In the genomic region with DNA sequence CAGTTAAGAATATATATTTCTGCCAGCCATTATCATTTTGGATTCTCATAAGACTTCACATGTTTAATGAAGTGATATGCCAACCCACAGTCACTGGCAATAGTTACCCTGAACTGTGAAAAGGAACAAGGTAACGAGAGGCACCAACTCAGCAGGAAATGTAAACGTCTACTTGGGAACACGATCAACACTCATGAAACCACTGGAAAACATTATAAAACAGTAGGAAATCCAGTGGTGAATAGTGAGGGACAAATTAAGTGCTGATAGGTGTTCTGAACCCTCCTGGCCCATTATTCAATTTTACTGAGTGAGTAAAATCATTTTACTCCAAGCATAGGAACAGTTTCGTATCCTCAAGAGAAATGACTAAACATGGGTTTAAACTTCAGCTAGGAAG, we compare ENCODE assay signal across 9 cellular contexts. TPM values are rescaled to one million over a fixed set of nuclear protein-coding genes. Genes with fewer than 3 reads are reported as not detected.
"Had no signal": no experiment of that assay in that cellular context is flagged by ENCODE, and none has a peak within 500 bp of the region (broad histone marks: within the 10 kb centered on the region; RNA-seq: fewer than 3 reads in every experiment).

No MANE protein-coding gene starts in this region.

- H3K4me2 ChIP-seq: KMS-11 had no signal

- DNase-seq: IMR-90, KBM-7, KG1 had no signal

- H3K27ac ChIP-seq: HL-60, KMS-11 had no signal

- H3K27me3 Mint-ChIP-seq: IgD-negative memory B cell had no signal

- FAIRE-seq: HepG2, HTR-8/SVneo, K562 had no signal

- H3K4me3 ChIP-seq: K562 had no signal

- H3K4me3 Mint-ChIP-seq: IgD-negative memory B cell had no signal

- ATAC-seq: HepG2, K562 had no signal

- H3K27ac Mint-ChIP-seq: IgD-negative memory B cell had no signal

- H3K9me3 Mint-ChIP-seq: IgD-negative memory B cell had no signal

RNA-seq across cellular contexts. Expression of gene CCDC68, which starts 17.1 kb away (rescaled TPM):
- polyA plus RNA-seq: IgD-negative memory B cell had no signal
